ENCODE assay signal across 1 cellular context in the genomic region with DNA sequence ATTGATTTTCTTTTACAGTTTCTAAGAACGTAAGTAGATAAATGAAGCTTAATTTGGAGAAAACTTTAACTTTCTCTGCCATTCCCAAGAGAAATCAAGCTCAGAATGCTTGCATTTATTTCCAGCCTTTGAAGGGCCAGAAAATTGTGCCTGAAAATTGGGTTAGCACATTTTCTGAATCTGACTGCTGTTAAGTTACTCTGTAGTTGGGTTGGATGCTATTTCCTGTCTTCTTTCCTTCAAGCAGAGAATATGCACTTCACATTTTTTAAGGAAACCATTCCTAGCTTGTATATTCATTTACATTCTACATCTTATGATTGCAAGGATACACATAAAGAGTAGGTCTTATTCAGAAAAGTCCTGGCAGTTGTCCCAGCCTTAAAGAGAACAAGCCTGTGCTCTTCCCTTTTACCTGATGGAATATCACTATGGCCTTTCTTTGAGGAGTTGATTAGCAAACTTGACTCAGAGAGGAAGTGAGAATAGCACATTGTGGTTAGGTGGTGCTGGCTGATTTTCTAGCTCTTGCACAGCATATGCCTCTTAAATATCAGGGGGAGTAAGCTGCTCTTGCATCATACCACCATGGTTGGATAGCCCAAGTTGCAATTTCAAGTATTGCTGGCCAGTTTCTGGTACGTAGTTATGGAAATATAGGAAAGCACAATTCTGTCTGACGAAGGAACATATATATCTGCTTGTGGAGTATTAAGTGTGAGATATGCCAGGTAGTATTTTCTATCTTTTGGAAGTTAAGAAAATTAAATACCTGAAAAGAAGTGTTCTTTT.
TF ChIP-seq lines count a peak whose summit lies in the region.

No MANE protein-coding gene starts in this region.

TF ChIP-seq in GM12878, 131 proteins besides CTCF, POLR2A, EP300 and RAD21 (continued from another document):
- TF ChIP-seq, protein P1, sequence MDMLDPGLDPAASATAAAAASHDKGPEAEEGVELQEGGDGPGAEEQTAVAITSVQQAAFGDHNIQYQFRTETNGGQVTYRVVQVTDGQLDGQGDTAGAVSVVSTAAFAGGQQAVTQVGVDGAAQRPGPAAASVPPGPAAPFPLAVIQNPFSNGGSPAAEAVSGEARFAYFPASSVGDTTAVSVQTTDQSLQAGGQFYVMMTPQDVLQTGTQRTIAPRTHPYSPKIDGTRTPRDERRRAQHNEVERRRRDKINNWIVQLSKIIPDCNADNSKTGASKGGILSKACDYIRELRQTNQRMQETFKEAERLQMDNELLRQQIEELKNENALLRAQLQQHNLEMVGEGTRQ (IDR thresholded peaks at IDR 0.05; ENCODE audit: borderline replicate concordance, low read depth, low read length), result no peak
- no peak for TF ChIP-seq ZNF622 (IDR thresholded peaks at IDR 0.05)
- no peak for TF ChIP-seq FOS (IDR thresholded peaks at IDR 0.05; ENCODE audit: borderline replicate concordance, extremely low read depth, insufficient read length)
- no peak for TF ChIP-seq ESRRA (IDR thresholded peaks at IDR 0.05; ENCODE audit: low read length)
- peak; percentile 91 for TF ChIP-seq JUNB (IDR thresholded peaks at IDR 0.05)
- no peak for TF ChIP-seq BRCA1 (IDR thresholded peaks at IDR 0.05; ENCODE audit: low read depth, low read length)
- peak; percentile 49; the same call in 1 of the 2 replicates for TF ChIP-seq SMC3 (IDR thresholded peaks at IDR 0.05; ENCODE audit: borderline replicate concordance, low read length)
- TF ChIP-seq NFYA (IDR thresholded peaks at IDR 0.05; ENCODE audit: borderline replicate concordance, low read depth, low read length), result no peak
- TF ChIP-seq BMI1 (IDR thresholded peaks at IDR 0.05; ENCODE audit: borderline replicate concordance), result peak; percentile 87; the same call in 1 of the 2 replicates
- TF ChIP-seq, protein P2, sequence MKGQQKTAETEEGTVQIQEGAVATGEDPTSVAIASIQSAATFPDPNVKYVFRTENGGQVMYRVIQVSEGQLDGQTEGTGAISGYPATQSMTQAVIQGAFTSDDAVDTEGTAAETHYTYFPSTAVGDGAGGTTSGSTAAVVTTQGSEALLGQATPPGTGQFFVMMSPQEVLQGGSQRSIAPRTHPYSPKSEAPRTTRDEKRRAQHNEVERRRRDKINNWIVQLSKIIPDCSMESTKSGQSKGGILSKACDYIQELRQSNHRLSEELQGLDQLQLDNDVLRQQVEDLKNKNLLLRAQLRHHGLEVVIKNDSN (IDR thresholded peaks at IDR 0.05; ENCODE audit: borderline replicate concordance, extremely low read length, insufficient read depth, low read depth, low read length), result no peak
- no peak for TF ChIP-seq SIX5 (IDR thresholded peaks at IDR 0.05; ENCODE audit: low read depth, low read length, severe bottlenecking)
- TF ChIP-seq TARDBP (IDR thresholded peaks at IDR 0.05; ENCODE audit: borderline replicate concordance), result 0 out of 2 replicates have a peak, but pooled peaks have one; percentile 33
- TF ChIP-seq, protein P3, sequence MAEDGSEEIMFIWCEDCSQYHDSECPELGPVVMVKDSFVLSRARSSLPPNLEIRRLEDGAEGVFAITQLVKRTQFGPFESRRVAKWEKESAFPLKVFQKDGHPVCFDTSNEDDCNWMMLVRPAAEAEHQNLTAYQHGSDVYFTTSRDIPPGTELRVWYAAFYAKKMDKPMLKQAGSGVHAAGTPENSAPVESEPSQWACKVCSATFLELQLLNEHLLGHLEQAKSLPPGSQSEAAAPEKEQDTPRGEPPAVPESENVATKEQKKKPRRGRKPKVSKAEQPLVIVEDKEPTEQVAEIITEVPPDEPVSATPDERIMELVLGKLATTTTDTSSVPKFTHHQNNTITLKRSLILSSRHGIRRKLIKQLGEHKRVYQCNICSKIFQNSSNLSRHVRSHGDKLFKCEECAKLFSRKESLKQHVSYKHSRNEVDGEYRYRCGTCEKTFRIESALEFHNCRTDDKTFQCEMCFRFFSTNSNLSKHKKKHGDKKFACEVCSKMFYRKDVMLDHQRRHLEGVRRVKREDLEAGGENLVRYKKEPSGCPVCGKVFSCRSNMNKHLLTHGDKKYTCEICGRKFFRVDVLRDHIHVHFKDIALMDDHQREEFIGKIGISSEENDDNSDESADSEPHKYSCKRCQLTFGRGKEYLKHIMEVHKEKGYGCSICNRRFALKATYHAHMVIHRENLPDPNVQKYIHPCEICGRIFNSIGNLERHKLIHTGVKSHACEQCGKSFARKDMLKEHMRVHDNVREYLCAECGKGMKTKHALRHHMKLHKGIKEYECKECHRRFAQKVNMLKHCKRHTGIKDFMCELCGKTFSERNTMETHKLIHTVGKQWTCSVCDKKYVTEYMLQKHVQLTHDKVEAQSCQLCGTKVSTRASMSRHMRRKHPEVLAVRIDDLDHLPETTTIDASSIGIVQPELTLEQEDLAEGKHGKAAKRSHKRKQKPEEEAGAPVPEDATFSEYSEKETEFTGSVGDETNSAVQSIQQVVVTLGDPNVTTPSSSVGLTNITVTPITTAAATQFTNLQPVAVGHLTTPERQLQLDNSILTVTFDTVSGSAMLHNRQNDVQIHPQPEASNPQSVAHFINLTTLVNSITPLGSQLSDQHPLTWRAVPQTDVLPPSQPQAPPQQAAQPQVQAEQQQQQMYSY (CRISPR knock-in tag; IDR thresholded peaks at IDR 0.05), result no peak
- TF ChIP-seq, protein P4, sequence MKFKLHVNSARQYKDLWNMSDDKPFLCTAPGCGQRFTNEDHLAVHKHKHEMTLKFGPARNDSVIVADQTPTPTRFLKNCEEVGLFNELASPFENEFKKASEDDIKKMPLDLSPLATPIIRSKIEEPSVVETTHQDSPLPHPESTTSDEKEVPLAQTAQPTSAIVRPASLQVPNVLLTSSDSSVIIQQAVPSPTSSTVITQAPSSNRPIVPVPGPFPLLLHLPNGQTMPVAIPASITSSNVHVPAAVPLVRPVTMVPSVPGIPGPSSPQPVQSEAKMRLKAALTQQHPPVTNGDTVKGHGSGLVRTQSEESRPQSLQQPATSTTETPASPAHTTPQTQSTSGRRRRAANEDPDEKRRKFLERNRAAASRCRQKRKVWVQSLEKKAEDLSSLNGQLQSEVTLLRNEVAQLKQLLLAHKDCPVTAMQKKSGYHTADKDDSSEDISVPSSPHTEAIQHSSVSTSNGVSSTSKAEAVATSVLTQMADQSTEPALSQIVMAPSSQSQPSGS (IDR thresholded peaks at IDR 0.05; ENCODE audit: low read length), result peak; percentile 95
- peak; percentile 65; the same call in 1 of the 2 replicates for TF ChIP-seq MXI1 (IDR thresholded peaks at IDR 0.05; ENCODE audit: low read depth, low read length)
- peak; percentile 73; the same call in 1 of the 2 replicates for TF ChIP-seq ZNF207 (IDR thresholded peaks at IDR 0.05; ENCODE audit: borderline replicate concordance)
- TF ChIP-seq DPF2 (IDR thresholded peaks at IDR 0.05), result peak; percentile 100
- TF ChIP-seq NR2C2 (IDR thresholded peaks at IDR 0.05; ENCODE audit: borderline replicate concordance, control insufficient read depth, insufficient read length, low read depth), result no peak
- peak; percentile 93 for TF ChIP-seq MTA3 (IDR thresholded peaks at IDR 0.05; ENCODE audit: borderline replicate concordance, low read length)
- no peak for TF ChIP-seq NR2C1 (IDR thresholded peaks at IDR 0.05)
- TF ChIP-seq, protein P5, sequence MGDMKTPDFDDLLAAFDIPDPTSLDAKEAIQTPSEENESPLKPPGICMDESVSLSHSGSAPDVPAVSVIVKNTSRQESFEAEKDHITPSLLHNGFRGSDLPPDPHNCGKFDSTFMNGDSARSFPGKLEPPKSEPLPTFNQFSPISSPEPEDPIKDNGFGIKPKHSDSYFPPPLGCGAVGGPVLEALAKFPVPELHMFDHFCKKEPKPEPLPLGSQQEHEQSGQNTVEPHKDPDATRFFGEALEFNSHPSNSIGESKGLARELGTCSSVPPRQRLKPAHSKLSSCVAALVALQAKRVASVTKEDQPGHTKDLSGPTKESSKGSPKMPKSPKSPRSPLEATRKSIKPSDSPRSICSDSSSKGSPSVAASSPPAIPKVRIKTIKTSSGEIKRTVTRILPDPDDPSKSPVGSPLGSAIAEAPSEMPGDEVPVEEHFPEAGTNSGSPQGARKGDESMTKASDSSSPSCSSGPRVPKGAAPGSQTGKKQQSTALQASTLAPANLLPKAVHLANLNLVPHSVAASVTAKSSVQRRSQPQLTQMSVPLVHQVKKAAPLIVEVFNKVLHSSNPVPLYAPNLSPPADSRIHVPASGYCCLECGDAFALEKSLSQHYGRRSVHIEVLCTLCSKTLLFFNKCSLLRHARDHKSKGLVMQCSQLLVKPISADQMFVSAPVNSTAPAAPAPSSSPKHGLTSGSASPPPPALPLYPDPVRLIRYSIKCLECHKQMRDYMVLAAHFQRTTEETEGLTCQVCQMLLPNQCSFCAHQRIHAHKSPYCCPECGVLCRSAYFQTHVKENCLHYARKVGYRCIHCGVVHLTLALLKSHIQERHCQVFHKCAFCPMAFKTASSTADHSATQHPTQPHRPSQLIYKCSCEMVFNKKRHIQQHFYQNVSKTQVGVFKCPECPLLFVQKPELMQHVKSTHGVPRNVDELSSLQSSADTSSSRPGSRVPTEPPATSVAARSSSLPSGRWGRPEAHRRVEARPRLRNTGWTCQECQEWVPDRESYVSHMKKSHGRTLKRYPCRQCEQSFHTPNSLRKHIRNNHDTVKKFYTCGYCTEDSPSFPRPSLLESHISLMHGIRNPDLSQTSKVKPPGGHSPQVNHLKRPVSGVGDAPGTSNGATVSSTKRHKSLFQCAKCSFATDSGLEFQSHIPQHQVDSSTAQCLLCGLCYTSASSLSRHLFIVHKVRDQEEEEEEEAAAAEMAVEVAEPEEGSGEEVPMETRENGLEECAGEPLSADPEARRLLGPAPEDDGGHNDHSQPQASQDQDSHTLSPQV (IDR thresholded peaks at IDR 0.05), result no peak; the same call in 1 of the 2 replicates
- TF ChIP-seq, protein P6, sequence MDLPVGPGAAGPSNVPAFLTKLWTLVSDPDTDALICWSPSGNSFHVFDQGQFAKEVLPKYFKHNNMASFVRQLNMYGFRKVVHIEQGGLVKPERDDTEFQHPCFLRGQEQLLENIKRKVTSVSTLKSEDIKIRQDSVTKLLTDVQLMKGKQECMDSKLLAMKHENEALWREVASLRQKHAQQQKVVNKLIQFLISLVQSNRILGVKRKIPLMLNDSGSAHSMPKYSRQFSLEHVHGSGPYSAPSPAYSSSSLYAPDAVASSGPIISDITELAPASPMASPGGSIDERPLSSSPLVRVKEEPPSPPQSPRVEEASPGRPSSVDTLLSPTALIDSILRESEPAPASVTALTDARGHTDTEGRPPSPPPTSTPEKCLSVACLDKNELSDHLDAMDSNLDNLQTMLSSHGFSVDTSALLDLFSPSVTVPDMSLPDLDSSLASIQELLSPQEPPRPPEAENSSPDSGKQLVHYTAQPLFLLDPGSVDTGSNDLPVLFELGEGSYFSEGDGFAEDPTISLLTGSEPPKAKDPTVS (IDR thresholded peaks at IDR 0.05; ENCODE audit: low read depth, low read length), result no peak
- peak in 1 of 2 experiments; percentile 36; a peak in 1 of 3 replicates for TF ChIP-seq EGR1 (IDR thresholded peaks at IDR 0.05; ENCODE audit: borderline replicate concordance in 1 of 2, low read depth in 2 of 2, low read length in 2 of 2)
- TF ChIP-seq, protein P7, sequence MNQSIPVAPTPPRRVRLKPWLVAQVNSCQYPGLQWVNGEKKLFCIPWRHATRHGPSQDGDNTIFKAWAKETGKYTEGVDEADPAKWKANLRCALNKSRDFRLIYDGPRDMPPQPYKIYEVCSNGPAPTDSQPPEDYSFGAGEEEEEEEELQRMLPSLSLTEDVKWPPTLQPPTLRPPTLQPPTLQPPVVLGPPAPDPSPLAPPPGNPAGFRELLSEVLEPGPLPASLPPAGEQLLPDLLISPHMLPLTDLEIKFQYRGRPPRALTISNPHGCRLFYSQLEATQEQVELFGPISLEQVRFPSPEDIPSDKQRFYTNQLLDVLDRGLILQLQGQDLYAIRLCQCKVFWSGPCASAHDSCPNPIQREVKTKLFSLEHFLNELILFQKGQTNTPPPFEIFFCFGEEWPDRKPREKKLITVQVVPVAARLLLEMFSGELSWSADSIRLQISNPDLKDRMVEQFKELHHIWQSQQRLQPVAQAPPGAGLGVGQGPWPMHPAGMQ (IDR thresholded peaks at IDR 0.05; ENCODE audit: borderline replicate concordance), result no peak
- no peak for TF ChIP-seq RFX5 (IDR thresholded peaks at IDR 0.05; ENCODE audit: low read depth, low read length)
- TF ChIP-seq PML (IDR thresholded peaks at IDR 0.05; ENCODE audit: low read length), result peak; percentile 72; the same call in 1 of the 2 replicates
- TF ChIP-seq, protein P8, sequence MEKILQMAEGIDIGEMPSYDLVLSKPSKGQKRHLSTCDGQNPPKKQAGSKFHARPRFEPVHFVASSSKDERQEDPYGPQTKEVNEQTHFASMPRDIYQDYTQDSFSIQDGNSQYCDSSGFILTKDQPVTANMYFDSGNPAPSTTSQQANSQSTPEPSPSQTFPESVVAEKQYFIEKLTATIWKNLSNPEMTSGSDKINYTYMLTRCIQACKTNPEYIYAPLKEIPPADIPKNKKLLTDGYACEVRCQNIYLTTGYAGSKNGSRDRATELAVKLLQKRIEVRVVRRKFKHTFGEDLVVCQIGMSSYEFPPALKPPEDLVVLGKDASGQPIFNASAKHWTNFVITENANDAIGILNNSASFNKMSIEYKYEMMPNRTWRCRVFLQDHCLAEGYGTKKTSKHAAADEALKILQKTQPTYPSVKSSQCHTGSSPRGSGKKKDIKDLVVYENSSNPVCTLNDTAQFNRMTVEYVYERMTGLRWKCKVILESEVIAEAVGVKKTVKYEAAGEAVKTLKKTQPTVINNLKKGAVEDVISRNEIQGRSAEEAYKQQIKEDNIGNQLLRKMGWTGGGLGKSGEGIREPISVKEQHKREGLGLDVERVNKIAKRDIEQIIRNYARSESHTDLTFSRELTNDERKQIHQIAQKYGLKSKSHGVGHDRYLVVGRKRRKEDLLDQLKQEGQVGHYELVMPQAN (conservative IDR thresholded peaks at IDR 0.05), result 0 out of 2 replicates have a peak, but pooled peaks have one; percentile 26
- TF ChIP-seq, protein P9, sequence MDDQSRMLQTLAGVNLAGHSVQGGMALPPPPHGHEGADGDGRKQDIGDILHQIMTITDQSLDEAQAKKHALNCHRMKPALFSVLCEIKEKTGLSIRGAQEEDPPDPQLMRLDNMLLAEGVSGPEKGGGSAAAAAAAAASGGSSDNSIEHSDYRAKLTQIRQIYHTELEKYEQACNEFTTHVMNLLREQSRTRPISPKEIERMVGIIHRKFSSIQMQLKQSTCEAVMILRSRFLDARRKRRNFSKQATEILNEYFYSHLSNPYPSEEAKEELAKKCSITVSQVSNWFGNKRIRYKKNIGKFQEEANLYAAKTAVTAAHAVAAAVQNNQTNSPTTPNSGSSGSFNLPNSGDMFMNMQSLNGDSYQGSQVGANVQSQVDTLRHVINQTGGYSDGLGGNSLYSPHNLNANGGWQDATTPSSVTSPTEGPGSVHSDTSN (IDR thresholded peaks at IDR 0.05; ENCODE audit: insufficient replicate concordance, low read depth, low read length), result peak; percentile 41
- TF ChIP-seq SUZ12 (IDR thresholded peaks at IDR 0.05; ENCODE audit: unreplicated experiment), result no peak
- TF ChIP-seq STAT3 (IDR thresholded peaks at IDR 0.05; ENCODE audit: low read depth, low read length), result peak; percentile 96
- TF ChIP-seq, protein P10, sequence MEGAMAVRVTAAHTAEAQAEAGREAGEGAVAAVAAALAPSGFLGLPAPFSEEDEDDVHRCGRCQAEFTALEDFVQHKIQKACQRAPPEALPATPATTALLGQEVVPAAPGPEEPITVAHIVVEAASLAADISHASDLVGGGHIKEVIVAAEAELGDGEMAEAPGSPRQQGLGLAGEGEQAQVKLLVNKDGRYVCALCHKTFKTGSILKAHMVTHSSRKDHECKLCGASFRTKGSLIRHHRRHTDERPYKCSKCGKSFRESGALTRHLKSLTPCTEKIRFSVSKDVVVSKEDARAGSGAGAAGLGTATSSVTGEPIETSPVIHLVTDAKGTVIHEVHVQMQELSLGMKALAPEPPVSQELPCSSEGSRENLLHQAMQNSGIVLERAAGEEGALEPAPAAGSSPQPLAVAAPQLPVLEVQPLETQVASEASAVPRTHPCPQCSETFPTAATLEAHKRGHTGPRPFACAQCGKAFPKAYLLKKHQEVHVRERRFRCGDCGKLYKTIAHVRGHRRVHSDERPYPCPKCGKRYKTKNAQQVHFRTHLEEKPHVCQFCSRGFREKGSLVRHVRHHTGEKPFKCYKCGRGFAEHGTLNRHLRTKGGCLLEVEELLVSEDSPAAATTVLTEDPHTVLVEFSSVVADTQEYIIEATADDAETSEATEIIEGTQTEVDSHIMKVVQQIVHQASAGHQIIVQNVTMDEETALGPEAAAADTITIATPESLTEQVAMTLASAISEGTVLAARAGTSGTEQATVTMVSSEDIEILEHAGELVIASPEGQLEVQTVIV (IDR thresholded peaks at IDR 0.05; ENCODE audit: borderline replicate concordance, partially characterized antibody), result no peak
